11 cellular contexts compared by ENCODE assay signal in genomic region chr10:11663763-11664555, GRCh38. TPM values are rescaled to one million over a fixed set of nuclear protein-coding genes. Genes with fewer than 3 reads are reported as not detected.
DNase-seq lines count a peak whose midpoint lies in the region; ATAC-seq and FAIRE-seq lines count a peak whose summit lies in the region.
"Had no signal": no experiment of that assay in that cellular context is flagged by ENCODE, and none has a peak within 500 bp of the region (broad histone marks: within the 10 kb centered on the region; RNA-seq: fewer than 3 reads in every experiment).

No MANE protein-coding gene starts in this region.

- H3K27me3 Mint-ChIP-seq in T-helper 17 cell = peaks cover 5% of the 10 kb centered on the region

- H3K4me1 ChIP-seq in aorta (ENCODE audit: control insufficient read depth in 1 of 2, insufficient read depth in 2 of 2, low read length in 2 of 2) = no peaks in the 10 kb centered on the region

- no peaks in the 10 kb centered on the region for H3K27me3 ChIP-seq in aorta (ENCODE audit: control insufficient read depth in 1 of 2, insufficient read depth in 2 of 2, low read length in 1 of 2)

- H3K4me3 Mint-ChIP-seq in T-helper 17 cell = no peak overlapping the region

- H3K9me3 ChIP-seq in aorta (ENCODE audit: control insufficient read depth, low read length) (no peaks in the 10 kb centered on the region), T-helper 17 cell (ENCODE audit: control insufficient read depth, low read length, poor library complexity, severe bottlenecking) (no peaks in the 10 kb centered on the region)

- H3K27ac ChIP-seq in aorta (ENCODE audit: low read depth in 1 of 2, low read length in 2 of 2) = no peak overlapping the region

- H3K36me3 Mint-ChIP-seq in T-helper 17 cell (ENCODE audit: low read depth) = peaks cover 4% of the 10 kb centered on the region

- DNase-seq in NCI-H748 (lab: John Stamatoyannopoulos, UW; ENCODE audit: unreplicated experiment) (peak; percentile 50), NCI-H748 treated with DMSO at 0.1 percent for 48 hours (lab: John Stamatoyannopoulos, UW) (no peak), NAMALWA (ENCODE audit: low spot score) (peak; percentile 75), aorta (no peak), RCC 7860 (ENCODE audit: low spot score) (no peak), nucleus accumbens (lab: John Stamatoyannopoulos, UW) (no peak), T-helper 17 cell (no peak)
- DNase-seq: activated gamma-delta T cell treated with Interleukin-2 at 50 U/mL for 16 hours, mammary epithelial cell, T-helper 1 cell had no signal

- 91 to 93% methylated on average over 13 of the region's 13 CpGs for WGBS in aorta, 2 donors

- ATAC-seq in HG02759 (IDR thresholded peaks at IDR 0.05; ENCODE audit: unreplicated experiment) (peak; percentile 85), aorta (ENCODE audit: low FRiP score) (peak; percentile 22), T-helper 17 cell (no peak)

- no peak overlapping the region for H3K4me3 ChIP-seq in aorta (ENCODE audit: low read length in 2 of 2)

- no peak overlapping the region for H3K27ac Mint-ChIP-seq in T-helper 17 cell

- intact Hi-C loops in aorta (cut with DNase I) = no loop called here

- FAIRE-seq in RCC 7860 (lab: Jason Lieb, UNC) = no peak

- H3K36me3 ChIP-seq in aorta (ENCODE audit: control insufficient read depth in 1 of 2, insufficient read depth in 2 of 2, low read length in 1 of 2) = no peaks in the 10 kb centered on the region

- H3K4me1 Mint-ChIP-seq in T-helper 17 cell = peaks cover 8% of the 10 kb centered on the region

RNA-seq across cellular contexts. Expression of gene USP6NL, which starts 52.5 kb away (rescaled TPM):
- total RNA-seq in aorta (10 to 100 TPM; 11.3 to 12.5 TPM), T-helper 17 cell (1 to 10 TPM; 2.5 to 5.6 TPM)
- polyA plus RNA-seq in aorta = 1 to 10 TPM; 3.8 to 4.1 TPM

Comparison
In these comparisons a context has a peak if more than half of its experiments do, and no peak if none do; other contexts are left out.
1. DNase-seq: peak in NCI-H748 (single experiment) and NAMALWA (single experiment); none in NCI-H748 treated with DMSO at 0.1 percent for 48 hours (single experiment), aorta (0 of 2), RCC 7860 (single experiment), nucleus accumbens (0 of 56) and T-helper 17 cell (0 of 3).